ENCODE assay signal across 14 cellular contexts in the genomic region with DNA sequence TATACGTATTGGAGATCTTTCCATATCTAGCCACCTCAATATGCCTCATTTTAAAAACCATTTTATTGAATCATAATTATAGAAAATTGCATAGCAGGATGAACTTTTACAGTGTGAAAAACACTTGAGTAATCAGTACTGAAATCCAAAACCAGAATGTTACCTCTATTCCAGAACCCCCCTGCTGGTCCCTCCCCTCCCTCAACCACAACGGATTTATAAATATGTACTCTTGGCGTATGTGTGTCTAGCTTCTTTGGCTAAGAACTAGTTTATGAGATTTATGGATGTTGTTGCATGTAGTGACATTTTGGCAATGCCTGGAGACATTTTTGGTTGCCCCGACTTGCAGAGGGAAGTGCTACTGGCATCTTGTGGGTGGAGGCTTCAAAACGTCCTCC. TPM values are rescaled to one million over a fixed set of nuclear protein-coding genes. Genes with fewer than 3 reads are reported as not detected.
DNase-seq lines count a peak whose midpoint lies in the region; ATAC-seq and TF ChIP-seq lines count a peak whose summit lies in the region.
"Had no signal": no experiment of that assay in that cellular context is flagged by ENCODE, and none has a peak within 500 bp of the region (broad histone marks: within the 10 kb centered on the region; RNA-seq: fewer than 3 reads in every experiment).

No MANE protein-coding gene starts in this region.

- peak overlapping the region in 1 of 2 experiments; percentile 17; a peak in 1 of 4 replicates for H4K8ac ChIP-seq in IMR-90 (ENCODE audit: low read depth in 2 of 2, low read length in 2 of 2)

- H3K4me3 Mint-ChIP-seq in immature natural killer cell, result no peak overlapping the region
- H3K4me3 Mint-ChIP-seq: activated naive CD4-positive, alpha-beta T cell treated with anti-CD3 and anti-CD28 coated beads, Interleukin-2, amount 50 U/mL, for 24 hours had no signal

- DNase-seq in AG08395 (ENCODE audit: low spot score), result peak; percentile 43
- no peak for DNase-seq in IMR-90
- DNase-seq in adrenal gland, result no peak
- DNase-seq in medulla oblongata (ENCODE audit: extremely low spot score), result peak; percentile 21
- no peak for DNase-seq in OCI-M1 (lab: John Stamatoyannopoulos, UW)
- no peak for DNase-seq in immature natural killer cell
- no peak for DNase-seq in occipital lobe (lab: John Stamatoyannopoulos, UW)
- DNase-seq: effector CD8-positive, alpha-beta T cell; heart right ventricle; pancreas had no signal

- peaks cover 2 to 6% (median 3%) of the 10 kb centered on the region in 3 donors for H3K27me3 Mint-ChIP-seq in immature natural killer cell (ENCODE audit: low read depth in 3 of 3)

- H2AK5ac ChIP-seq in IMR-90 (ENCODE audit: low read depth, low read length), result no peak overlapping the region

- no peak overlapping the region for H3K4me2 ChIP-seq in IMR-90 (ENCODE audit: low read depth, low read length)

- H3K9ac ChIP-seq in IMR-90 (ENCODE audit: low read depth, low read length), result no peak overlapping the region

- peaks cover 0 to 11% of the 10 kb centered on the region in 2 experiments; a peak in 2 of 4 replicates for H3K79me1 ChIP-seq in IMR-90 (ENCODE audit: low read depth in 1 of 2, low read length in 2 of 2)

- no peak overlapping the region for H3K18ac ChIP-seq in IMR-90 (ENCODE audit: low read depth, low read length)

- H3K9me3 Mint-ChIP-seq in immature natural killer cell, result no peaks in the 10 kb centered on the region
- H3K9me3 Mint-ChIP-seq: activated naive CD4-positive, alpha-beta T cell treated with anti-CD3 and anti-CD28 coated beads, Interleukin-2, amount 50 U/mL, for 24 hours had no signal

- no TSS peak for BruUV-seq in IMR-90 (replicated peaks; lab: Mats Ljungman, UMichigan)

- no peak overlapping the region for H2BK5ac ChIP-seq in IMR-90 (ENCODE audit: low read depth, low read length, poor library complexity, severe bottlenecking)

- CTCF ChIA-PET in IMR-90 (lab: Yijun Ruan, JAX), result no interaction called here

- H3K4me3 ChIP-seq in IMR-90 (ENCODE audit: insufficient read depth, low read depth, low read length) (no peak overlapping the region), adrenal gland (no peak overlapping the region)
- H3K4me3 ChIP-seq: heart right ventricle, lung, pancreas had no signal

- H3K36me3 ChIP-seq in IMR-90 (ENCODE audit: control insufficient read depth, insufficient read depth, low read length), result no peaks in the 10 kb centered on the region
- no peaks in the 10 kb centered on the region for H3K36me3 ChIP-seq in adrenal gland (replicated peaks in 1 of 2)
- H3K36me3 ChIP-seq: heart right ventricle, pancreas had no signal

- H4K20me1 ChIP-seq in IMR-90 (ENCODE audit: insufficient read depth, low read length), result no peaks in the 10 kb centered on the region

- no CpG with 5 or more reads among the region's 5 CpGs for WGBS in IMR-90 (ENCODE audit: extremely low coverage in 2 of 2, insufficient read length in 1 of 2), 2 experiments
- 39 to 42% (median 40%) methylated on average over 5 of the region's 5 CpGs for WGBS in adrenal gland, 4 donors

- peaks cover 18% of the 10 kb centered on the region for H3K9me1 ChIP-seq in IMR-90 (ENCODE audit: insufficient read depth, low read length)

- dilution Hi-C loops in IMR-90 (cut with HindIII; ENCODE audit: low sequenced_read_pairs, unreplicated experiment), result no loop called here

- 0 out of 3 replicates have a peak overlapping the region, but pooled peaks have one; percentile 21 for H2BK15ac ChIP-seq in IMR-90 (ENCODE audit: low read depth, low read length)

- H3K36me3 Mint-ChIP-seq in immature natural killer cell, result no peaks in the 10 kb centered on the region
- H3K36me3 Mint-ChIP-seq: activated naive CD4-positive, alpha-beta T cell treated with anti-CD3 and anti-CD28 coated beads, Interleukin-2, amount 50 U/mL, for 24 hours had no signal

- POLR2A ChIA-PET in IMR-90 (lab: Charles Lee; ENCODE audit: unreplicated experiment), result no interaction called here

- H3K4me1 Mint-ChIP-seq in immature natural killer cell, result no peaks in the 10 kb centered on the region
- H3K4me1 Mint-ChIP-seq: activated naive CD4-positive, alpha-beta T cell treated with anti-CD3 and anti-CD28 coated beads, Interleukin-2, amount 50 U/mL, for 24 hours had no signal

- H3K27me3 ChIP-seq in IMR-90 (ENCODE audit: control insufficient read depth, insufficient read depth, low read length), result no peaks in the 10 kb centered on the region
- H3K27me3 ChIP-seq in adrenal gland, result no peaks in the 10 kb centered on the region
- H3K27me3 ChIP-seq: pancreas had no signal

- no peak for TF ChIP-seq CTCF in IMR-90 (conservative IDR thresholded peaks at IDR 0.05; ENCODE audit: low read depth, low read length)
- no peak for TF ChIP-seq CTCF in adrenal gland (IDR thresholded peaks at IDR 0.05)

- H4K91ac ChIP-seq in IMR-90 (ENCODE audit: insufficient read depth, low read depth, low read length), result no peak overlapping the region

- H3K14ac ChIP-seq in IMR-90 (replicated peaks; ENCODE audit: low read depth, low read length), result no peak overlapping the region

- intact Hi-C loops in IMR-90 (cut with micrococcal nuclease), result no loop called here
- intact Hi-C loops in adrenal gland (cut with DNase I), result no loop called here

- H2BK120ac ChIP-seq in IMR-90 (ENCODE audit: low read depth, low read length), result peak overlapping the region; percentile 75

- peak overlapping the region; percentile 17 for H2AK9ac ChIP-seq in IMR-90 (replicated peaks; ENCODE audit: low read depth, low read length, poor library complexity)

- H3K27ac Mint-ChIP-seq in immature natural killer cell, result no peak overlapping the region
- H3K27ac Mint-ChIP-seq: activated naive CD4-positive, alpha-beta T cell treated with anti-CD3 and anti-CD28 coated beads, Interleukin-2, amount 50 U/mL, for 24 hours had no signal

- ATAC-seq in IMR-90 (ENCODE audit: low read depth) (no peak), GM21390 (IDR thresholded peaks at IDR 0.05; ENCODE audit: unreplicated experiment) (no peak)

- no peak overlapping the region for H3K4ac ChIP-seq in IMR-90 (ENCODE audit: low read depth, low read length)

- in situ Hi-C loops in IMR-90 (cut with MboI; ENCODE audit: low sequenced_read_pairs), result no loop called here

- H3K56ac ChIP-seq in IMR-90 (ENCODE audit: extremely low read depth, insufficient read depth, low read length), result no peak overlapping the region

- no peaks in the 10 kb centered on the region for H3K9me3 ChIP-seq in IMR-90 (ENCODE audit: control insufficient read depth, insufficient read depth, low read length)
- no peaks in the 10 kb centered on the region for H3K9me3 ChIP-seq in adrenal gland (replicated peaks in 1 of 3)
- H3K9me3 ChIP-seq: heart right ventricle, pancreas had no signal

- peak overlapping the region; percentile 40; the same call in 1 of the 2 replicates for H3K23ac ChIP-seq in IMR-90 (ENCODE audit: low read depth, low read length)

- no peak overlapping the region; the same call in 1 of the 2 replicates for H4K5ac ChIP-seq in IMR-90 (ENCODE audit: low read depth, low read length)

- peaks cover 29% of the 10 kb centered on the region for H3K4me1 ChIP-seq in IMR-90 (ENCODE audit: control insufficient read depth, insufficient read depth, low read length)
- peaks cover 0 to 28% of the 10 kb centered on the region in 2 donors for H3K4me1 ChIP-seq in adrenal gland (replicated peaks in 1 of 2)
- H3K4me1 ChIP-seq: pancreas had no signal

- no peak for TF ChIP-seq RAD21 in IMR-90 (IDR thresholded peaks at IDR 0.05; ENCODE audit: low read length)

- H2AFZ ChIP-seq in IMR-90 (replicated peaks; ENCODE audit: low read length, poor library complexity), result no peak overlapping the region

- TF ChIP-seq POLR2A in IMR-90 (IDR thresholded peaks at IDR 0.05; ENCODE audit: low read depth, low read length) (no peak), adrenal gland (IDR thresholded peaks at IDR 0.05) (no peak)

- H2BK20ac ChIP-seq in IMR-90 (ENCODE audit: low read depth, low read length), result peak overlapping the region; percentile 8; the same call in 1 of the 2 replicates

- H3K27ac ChIP-seq in IMR-90 (ENCODE audit: insufficient read depth, low read length) (peak overlapping the region; percentile 18; the same call in 1 of the 2 replicates), adrenal gland (peak overlapping the region in 3 of 5 donors; percentile 9 to 61 (median 14))
- H3K27ac ChIP-seq: C4-2B, pancreas had no signal

TF ChIP-seq in IMR-90, 13 proteins besides CTCF, POLR2A, EP300 and RAD21:
- TF ChIP-seq, protein P1, sequence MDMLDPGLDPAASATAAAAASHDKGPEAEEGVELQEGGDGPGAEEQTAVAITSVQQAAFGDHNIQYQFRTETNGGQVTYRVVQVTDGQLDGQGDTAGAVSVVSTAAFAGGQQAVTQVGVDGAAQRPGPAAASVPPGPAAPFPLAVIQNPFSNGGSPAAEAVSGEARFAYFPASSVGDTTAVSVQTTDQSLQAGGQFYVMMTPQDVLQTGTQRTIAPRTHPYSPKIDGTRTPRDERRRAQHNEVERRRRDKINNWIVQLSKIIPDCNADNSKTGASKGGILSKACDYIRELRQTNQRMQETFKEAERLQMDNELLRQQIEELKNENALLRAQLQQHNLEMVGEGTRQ (IDR thresholded peaks at IDR 0.05; ENCODE audit: low read depth, low read length), result no peak
- no peak for TF ChIP-seq MXI1 (IDR thresholded peaks at IDR 0.05; ENCODE audit: borderline replicate concordance, low read depth, low read length)
- no peak for TF ChIP-seq SMC3 (IDR thresholded peaks at IDR 0.05; ENCODE audit: low read depth, low read length)
- TF ChIP-seq BHLHE40 (IDR thresholded peaks at IDR 0.05; ENCODE audit: low read depth, low read length), result no peak
- TF ChIP-seq MAFK (IDR thresholded peaks at IDR 0.05; ENCODE audit: low read depth, low read length), result no peak
- no peak for TF ChIP-seq RCOR1 (IDR thresholded peaks at IDR 0.05; ENCODE audit: insufficient replicate concordance, low read length)

RNA-seq across cellular contexts. Expression of a gene that starts 23.4 kb away (rescaled TPM):
- total RNA-seq in IMR-90 (2012; rRNA removed) (11.1 and 15.0 TPM in 2 replicates), adrenal gland (100 to 1,000 TPM in 1 of 8 donors, 10 to 100 TPM in 7; 42.7 to 121 (median 59.6) TPM), occipital lobe (5.1 TPM)
- polyA plus RNA-seq in IMR-90 (2012; rRNA removed) (9.2 and 10.1 TPM in 2 replicates), adrenal gland (10 to 100 TPM in 1 of 3 donors, 1 to 10 TPM in 2; 7.7 to 15.5 (median 8.9) TPM), immature natural killer cell (under 1 TPM in 2 of 3 donors, not detected in 1; 0.59 to 0.90 TPM)
- 5.2 and 16.1 TPM in 2 replicates for polyA plus RNA-seq in IMR-90 (2012; cell fraction: cytosol; rRNA removed)
- 6.1 and 13.7 TPM in 2 replicates for polyA plus RNA-seq in IMR-90 (2012; cell fraction: nucleus; rRNA removed; ENCODE audit: low replicate concordance)

RNA-seq across cellular contexts. Expression of a gene that starts 30.8 kb away (rescaled TPM):
- total RNA-seq in IMR-90 (2012; rRNA removed), result not detected in 2 replicates
- polyA plus RNA-seq in IMR-90 (2012; rRNA removed), result not detected in 2 replicates
- 0.05 and 0.57 TPM in 2 replicates for polyA plus RNA-seq in IMR-90 (2012; cell fraction: cytosol; rRNA removed)
- polyA plus RNA-seq in IMR-90 (2012; cell fraction: nucleus; rRNA removed; ENCODE audit: low replicate concordance), result 0.22 and 0.24 TPM in 2 replicates
- total RNA-seq in adrenal gland, result 1 to 10 TPM; 1.1 to 6.5 (median 3.3) TPM
- polyA plus RNA-seq in adrenal gland, result 1 to 10 TPM; 2.4 to 4.0 (median 3.6) TPM
- polyA plus RNA-seq in immature natural killer cell, result not detected
- 6.2 TPM for total RNA-seq in occipital lobe

Comparison
In these comparisons a context has a peak if more than half of its experiments do, and no peak if none do; other contexts are left out.
1. DNase-seq: peak in AG08395 (single experiment) and medulla oblongata (single experiment); none in IMR-90 (single experiment), adrenal gland (0 of 7), OCI-M1 (single experiment), immature natural killer cell (0 of 3) and occipital lobe (single experiment).